In genomic region chr2:55155206-55155605, GRCh38 we compare ENCODE assay signal across 1 cellular context.
TF ChIP-seq lines count a peak whose summit lies in the region.

No MANE protein-coding gene starts in this region.

TF ChIP-seq in WTC11, 78 proteins besides CTCF, POLR2A, EP300 and RAD21:
- TF ChIP-seq RORB (CRISPR knock-in tag; IDR thresholded peaks at IDR 0.05) (no peak), SP1 (CRISPR knock-in tag; conservative IDR thresholded peaks at IDR 0.05) (no peak), ATF6 (CRISPR knock-in tag; IDR thresholded peaks at IDR 0.05) (no peak), ZNF121 (CRISPR knock-in tag; IDR thresholded peaks at IDR 0.05) (no peak), ZNF425 (CRISPR knock-in tag; conservative IDR thresholded peaks at IDR 0.05) (no peak), E2F4 (CRISPR knock-in tag; IDR thresholded peaks at IDR 0.05; ENCODE audit: borderline replicate concordance, low read depth) (no peak), PREB (CRISPR knock-in tag; IDR thresholded peaks at IDR 0.05; ENCODE audit: borderline replicate concordance) (no peak), ETV6 (CRISPR knock-in tag; IDR thresholded peaks at IDR 0.05) (no peak)
- TF ChIP-seq, protein P1, sequence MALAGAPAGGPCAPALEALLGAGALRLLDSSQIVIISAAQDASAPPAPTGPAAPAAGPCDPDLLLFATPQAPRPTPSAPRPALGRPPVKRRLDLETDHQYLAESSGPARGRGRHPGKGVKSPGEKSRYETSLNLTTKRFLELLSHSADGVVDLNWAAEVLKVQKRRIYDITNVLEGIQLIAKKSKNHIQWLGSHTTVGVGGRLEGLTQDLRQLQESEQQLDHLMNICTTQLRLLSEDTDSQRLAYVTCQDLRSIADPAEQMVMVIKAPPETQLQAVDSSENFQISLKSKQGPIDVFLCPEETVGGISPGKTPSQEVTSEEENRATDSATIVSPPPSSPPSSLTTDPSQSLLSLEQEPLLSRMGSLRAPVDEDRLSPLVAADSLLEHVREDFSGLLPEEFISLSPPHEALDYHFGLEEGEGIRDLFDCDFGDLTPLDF (CRISPR knock-in tag; IDR thresholded peaks at IDR 0.05) = no peak
